In the genomic region with DNA sequence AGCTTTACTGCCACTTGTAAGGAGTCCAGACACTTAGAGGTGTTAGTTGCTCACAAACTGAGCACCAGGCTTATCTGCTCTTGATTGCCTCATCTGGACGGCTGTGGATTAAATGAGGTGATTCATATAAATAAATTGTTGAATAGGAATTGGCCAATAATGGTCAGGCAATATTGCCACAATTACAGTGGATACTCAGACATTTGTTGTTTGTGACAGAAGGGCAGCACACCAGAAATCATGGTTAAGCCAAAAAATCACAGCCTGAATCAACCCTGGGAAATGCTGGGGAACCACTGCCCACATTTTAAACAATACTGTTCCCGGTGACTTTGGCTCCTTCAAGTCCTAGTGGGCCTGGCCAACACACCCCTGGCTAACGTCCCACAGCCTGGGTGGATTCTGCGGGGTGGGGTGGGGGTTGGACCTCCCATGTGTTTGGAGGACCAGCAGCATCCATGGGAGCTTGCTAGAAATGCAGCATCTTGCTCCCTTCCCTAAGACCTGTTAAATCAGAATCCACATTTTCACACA, we compare ENCODE assay signal across 1 cellular context.
TF ChIP-seq lines count a peak whose summit lies in the region.

No MANE protein-coding gene starts in this region.

TF ChIP-seq in GM12878, 131 proteins besides CTCF, POLR2A, EP300 and RAD21 (continued from another document):
- TF ChIP-seq REST (IDR thresholded peaks at IDR 0.05; ENCODE audit: low read depth, low read length), result no peak
- no peak for TF ChIP-seq SMARCA5 (IDR thresholded peaks at IDR 0.05)
- TF ChIP-seq LARP7 (IDR thresholded peaks at IDR 0.05), result no peak
- TF ChIP-seq, protein P1, sequence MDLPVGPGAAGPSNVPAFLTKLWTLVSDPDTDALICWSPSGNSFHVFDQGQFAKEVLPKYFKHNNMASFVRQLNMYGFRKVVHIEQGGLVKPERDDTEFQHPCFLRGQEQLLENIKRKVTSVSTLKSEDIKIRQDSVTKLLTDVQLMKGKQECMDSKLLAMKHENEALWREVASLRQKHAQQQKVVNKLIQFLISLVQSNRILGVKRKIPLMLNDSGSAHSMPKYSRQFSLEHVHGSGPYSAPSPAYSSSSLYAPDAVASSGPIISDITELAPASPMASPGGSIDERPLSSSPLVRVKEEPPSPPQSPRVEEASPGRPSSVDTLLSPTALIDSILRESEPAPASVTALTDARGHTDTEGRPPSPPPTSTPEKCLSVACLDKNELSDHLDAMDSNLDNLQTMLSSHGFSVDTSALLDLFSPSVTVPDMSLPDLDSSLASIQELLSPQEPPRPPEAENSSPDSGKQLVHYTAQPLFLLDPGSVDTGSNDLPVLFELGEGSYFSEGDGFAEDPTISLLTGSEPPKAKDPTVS (IDR thresholded peaks at IDR 0.05; ENCODE audit: low read depth, low read length), result no peak
- no peak for TF ChIP-seq CREM (IDR thresholded peaks at IDR 0.05; ENCODE audit: low read depth)
- TF ChIP-seq MTA2 (IDR thresholded peaks at IDR 0.05; ENCODE audit: low read depth), result no peak
- no peak for TF ChIP-seq SREBF1 (IDR thresholded peaks at IDR 0.05; ENCODE audit: low read length)
- TF ChIP-seq SMAD5 (IDR thresholded peaks at IDR 0.05; ENCODE audit: low read depth), result no peak
- TF ChIP-seq RFX5 (IDR thresholded peaks at IDR 0.05; ENCODE audit: low read depth, low read length), result no peak
- no peak for TF ChIP-seq ATF2 (IDR thresholded peaks at IDR 0.05; ENCODE audit: low read length)
- TF ChIP-seq USF1 (IDR thresholded peaks at IDR 0.05; ENCODE audit: borderline replicate concordance, extremely low read length, insufficient read depth, low read depth, low read length), result no peak
- no peak for TF ChIP-seq BCLAF1 (IDR thresholded peaks at IDR 0.05)
- TF ChIP-seq, protein P2, sequence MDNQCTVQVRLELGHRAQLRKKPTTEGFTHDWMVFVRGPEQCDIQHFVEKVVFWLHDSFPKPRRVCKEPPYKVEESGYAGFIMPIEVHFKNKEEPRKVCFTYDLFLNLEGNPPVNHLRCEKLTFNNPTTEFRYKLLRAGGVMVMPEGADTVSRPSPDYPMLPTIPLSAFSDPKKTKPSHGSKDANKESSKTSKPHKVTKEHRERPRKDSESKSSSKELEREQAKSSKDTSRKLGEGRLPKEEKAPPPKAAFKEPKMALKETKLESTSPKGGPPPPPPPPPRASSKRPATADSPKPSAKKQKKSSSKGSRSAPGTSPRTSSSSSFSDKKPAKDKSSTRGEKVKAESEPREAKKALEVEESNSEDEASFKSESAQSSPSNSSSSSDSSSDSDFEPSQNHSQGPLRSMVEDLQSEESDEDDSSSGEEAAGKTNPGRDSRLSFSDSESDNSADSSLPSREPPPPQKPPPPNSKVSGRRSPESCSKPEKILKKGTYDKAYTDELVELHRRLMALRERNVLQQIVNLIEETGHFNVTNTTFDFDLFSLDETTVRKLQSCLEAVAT (IDR thresholded peaks at IDR 0.05), result no peak
